Comparison of ENCODE assay signal across 23 cellular contexts in the genomic region with DNA sequence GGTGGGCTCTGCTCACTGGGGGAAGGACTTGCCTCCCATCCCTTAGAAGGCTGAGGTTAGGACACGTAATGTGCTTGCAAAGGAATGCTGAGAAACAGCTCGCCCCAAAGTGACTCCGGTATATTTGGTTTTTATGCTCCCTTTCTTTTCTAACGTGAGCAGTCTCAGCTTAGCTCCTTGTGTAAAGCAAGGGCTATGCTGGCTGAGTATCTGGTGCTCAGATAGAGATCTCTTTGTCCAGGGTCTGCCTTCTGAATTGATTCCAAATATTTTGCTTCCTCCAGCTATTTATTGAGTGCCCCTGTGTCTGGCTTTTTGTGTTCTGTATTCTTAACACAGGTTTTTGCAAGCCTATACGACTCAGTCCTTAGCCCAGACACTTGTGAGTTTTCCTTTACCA.
DNase-seq lines count a peak whose midpoint lies in the region; TF ChIP-seq lines count a peak whose summit lies in the region.
"Had no signal": no experiment of that assay in that cellular context is flagged by ENCODE, and none has a peak within 500 bp of the region (broad histone marks: within the 10 kb centered on the region; RNA-seq: fewer than 3 reads in every experiment).

No MANE protein-coding gene starts in this region.

- peaks cover 13 to 56% of the 10 kb centered on the region in 2 donors for H3K36me3 ChIP-seq in neuronal stem cell (replicated peaks in 1 of 2; ENCODE audit: control insufficient read depth in 2 of 2, insufficient read depth in 2 of 2, low read length in 2 of 2)
- H3K36me3 ChIP-seq: brain microvascular endothelial cell had no signal

- peaks cover 11% of the 10 kb centered on the region for H3K9me3 Mint-ChIP-seq in activated CD4-positive, alpha-beta T cell treated with anti-CD3 and anti-CD28 coated beads, Interleukin-2, amount 10 ng/mL, durations not matched to agents 24 days and 14 days
- H3K9me3 Mint-ChIP-seq in brain (peaks cover 6 to 19% (median 14%) of the 10 kb centered on the region in 5 experiments), CD14-positive monocyte (peaks cover 5 to 15% (median 11%) of the 10 kb centered on the region in 7 donors)

- peaks cover 3 to 19% of the 10 kb centered on the region in 2 donors for H3K9me3 ChIP-seq in neuronal stem cell (replicated peaks in 1 of 2; ENCODE audit: control insufficient read depth in 2 of 2, insufficient read depth in 1 of 2, low read depth in 1 of 2, low read length in 2 of 2)

- H3K4me3 Mint-ChIP-seq in activated CD4-positive, alpha-beta T cell treated with anti-CD3 and anti-CD28 coated beads, Interleukin-2, amount 10 ng/mL, durations not matched to agents 24 days and 14 days = no peak overlapping the region
- H3K4me3 Mint-ChIP-seq in brain = no peak overlapping the region
- no peak overlapping the region for H3K4me3 Mint-ChIP-seq in CD14-positive monocyte
- H3K4me3 Mint-ChIP-seq: activated naive CD8-positive, alpha-beta T cell had no signal

- DNase-seq in activated CD4-positive, alpha-beta T cell treated with anti-CD3 and anti-CD28 coated beads, Interleukin-2, amount 10 ng/mL, durations not matched to agents 24 days and 14 days = peak; percentile 43
- DNase-seq in activated CD4-positive, alpha-beta T cell treated with anti-CD3 and anti-CD28 coated beads for 48 hours = no peak
- DNase-seq in neuronal stem cell (ENCODE audit: low spot score) (no peak), DMS53 (lab: John Stamatoyannopoulos, UW) (no peak), NCI-H748 (lab: John Stamatoyannopoulos, UW; ENCODE audit: unreplicated experiment) (no peak), CD14-positive monocyte (ENCODE audit: low spot score) (no peak), 8988T (no peak)
- DNase-seq: activated CD8-positive, alpha-beta memory T cell treated with anti-CD3 and anti-CD28 coated beads for 24 hours; brain microvascular endothelial cell; dermis blood vessel endothelial cell; foreskin melanocyte; GOT3; MG63; NCI-H2227 treated with DMSO at 0.1 percent for 48 hours; NCI-H82; right cardiac atrium; stimulated activated CD4-positive, alpha-beta T cell treated with anti-CD3 and anti-CD28 coated beads, Interleukin-15, amount 100 ng/mL, for 24 hours; T1000; transverse colon had no signal

- no peaks in the 10 kb centered on the region for H3K27me3 ChIP-seq in neuronal stem cell (ENCODE audit: control insufficient read depth in 3 of 3, insufficient read depth in 3 of 3, low read depth in 1 of 3, low read length in 3 of 3)
- H3K27me3 ChIP-seq: brain microvascular endothelial cell, MG63, transverse colon had no signal

- no peaks in the 10 kb centered on the region for H3K27me3 Mint-ChIP-seq in activated CD4-positive, alpha-beta T cell treated with anti-CD3 and anti-CD28 coated beads, Interleukin-2, amount 10 ng/mL, durations not matched to agents 24 days and 14 days
- H3K27me3 Mint-ChIP-seq in brain (no peaks in the 10 kb centered on the region), CD14-positive monocyte (ENCODE audit: low read depth in 3 of 3) (peaks cover 0 to 8% (median 0%) of the 10 kb centered on the region in 3 donors)
- H3K27me3 Mint-ChIP-seq: activated naive CD8-positive, alpha-beta T cell had no signal

- no peak overlapping the region for H3K14ac ChIP-seq in neuronal stem cell (ENCODE audit: low read length)

- no peak overlapping the region for H3K23ac ChIP-seq in neuronal stem cell (ENCODE audit: low read depth, low read length, poor library complexity)

- H4K91ac ChIP-seq in neuronal stem cell (ENCODE audit: low read depth, low read length, poor library complexity) = no peak overlapping the region

- no CpG with 5 or more reads among the region's 5 CpGs for WGBS in neuronal stem cell (ENCODE audit: extremely low coverage in 2 of 2, insufficient read length in 2 of 2, insufficient replicate concordance in 1 of 2), 2 donors

- H2AK5ac ChIP-seq in neuronal stem cell (ENCODE audit: low read depth, low read length) = no peak overlapping the region

- H2BK15ac ChIP-seq in neuronal stem cell (ENCODE audit: low read length) = no peak overlapping the region

- H3K4me1 ChIP-seq in neuronal stem cell (ENCODE audit: control insufficient read depth in 2 of 2, insufficient read depth in 1 of 2, low read depth in 1 of 2, low read length in 2 of 2) = peaks cover 0 to 1% of the 10 kb centered on the region in 2 donors

- H3K27ac ChIP-seq in neuronal stem cell (replicated peaks; ENCODE audit: low read length) = no peak overlapping the region
- H3K27ac ChIP-seq: brain microvascular endothelial cell, C4-2B, epithelial cell of prostate had no signal

- no peak overlapping the region for H2BK120ac ChIP-seq in neuronal stem cell (ENCODE audit: low read depth, low read length)

- no peak for TF ChIP-seq CTCF in brain (conservative IDR thresholded peaks at IDR 0.05)
- TF ChIP-seq CTCF in CD14-positive monocyte (IDR thresholded peaks at IDR 0.05) = no peak

- H2BK12ac ChIP-seq in neuronal stem cell (ENCODE audit: low read length) = peak overlapping the region; percentile 51

- intact Hi-C loops in activated CD4-positive, alpha-beta T cell treated with anti-CD3 and anti-CD28 coated beads, Interleukin-2, amount 10 ng/mL, durations not matched to agents 24 days and 14 days (cut with micrococcal nuclease) = no loop called here
- intact Hi-C loops in CD14-positive monocyte (cut with micrococcal nuclease) = loop anchor here in 1 of 2 donors (10.0 kb wide), 1 partner anchor 54 kb away; no protein-coding TSS in a partner anchor

- no peak overlapping the region for H4K8ac ChIP-seq in neuronal stem cell (ENCODE audit: low read depth, low read length)

- no peak overlapping the region for H3K4me3 ChIP-seq in neuronal stem cell (ENCODE audit: low read length in 2 of 2)
- H3K4me3 ChIP-seq: MG63, transverse colon had no signal

- peaks cover 30% of the 10 kb centered on the region for H3K4me1 Mint-ChIP-seq in activated CD4-positive, alpha-beta T cell treated with anti-CD3 and anti-CD28 coated beads, Interleukin-2, amount 10 ng/mL, durations not matched to agents 24 days and 14 days
- H3K4me1 Mint-ChIP-seq in brain (peaks cover 54% of the 10 kb centered on the region), CD14-positive monocyte (peaks cover 67% of the 10 kb centered on the region)

- H3K36me3 Mint-ChIP-seq in activated CD4-positive, alpha-beta T cell treated with anti-CD3 and anti-CD28 coated beads, Interleukin-2, amount 10 ng/mL, durations not matched to agents 24 days and 14 days (ENCODE audit: low read depth) = peaks cover 41% of the 10 kb centered on the region
- peaks cover 63% of the 10 kb centered on the region for H3K36me3 Mint-ChIP-seq in brain
- peaks cover 27 to 30% of the 10 kb centered on the region in 2 donors for H3K36me3 Mint-ChIP-seq in CD14-positive monocyte

- H3K27ac Mint-ChIP-seq in activated CD4-positive, alpha-beta T cell treated with anti-CD3 and anti-CD28 coated beads, Interleukin-2, amount 10 ng/mL, durations not matched to agents 24 days and 14 days = peak overlapping the region; percentile 65
- H3K27ac Mint-ChIP-seq in brain (peak overlapping the region; percentile 57 to 88 (median 78)), CD14-positive monocyte (no peak overlapping the region)
- H3K27ac Mint-ChIP-seq: activated naive CD8-positive, alpha-beta T cell had no signal

- H3K4ac ChIP-seq in neuronal stem cell (ENCODE audit: low read length) = no peak overlapping the region

- no peak overlapping the region for H3K9ac ChIP-seq in neuronal stem cell (ENCODE audit: low read depth, low read length, poor library complexity)

- no peak overlapping the region for H3K4me2 ChIP-seq in neuronal stem cell (ENCODE audit: insufficient read depth, low read length, poor library complexity, severe bottlenecking)

- H2BK5ac ChIP-seq in neuronal stem cell (ENCODE audit: low read length) = no peak overlapping the region

- no peaks in the 10 kb centered on the region for H3K79me1 ChIP-seq in neuronal stem cell (ENCODE audit: low read depth, low read length)

- H3K18ac ChIP-seq in neuronal stem cell (ENCODE audit: low read length) = no peak overlapping the region

- no peak overlapping the region for H2AFZ ChIP-seq in neuronal stem cell (ENCODE audit: low read length)

Comparison
In these comparisons a context has a peak if more than half of its experiments do, and no peak if none do; other contexts are left out.
1. H3K27ac Mint-ChIP-seq: peak in activated CD4-positive, alpha-beta T cell treated with anti-CD3 and anti-CD28 coated beads, Interleukin-2, amount 10 ng/mL, durations not matched to agents 24 days and 14 days (single experiment) and brain (5 of 5); none in CD14-positive monocyte (0 of 7).